9 cellular contexts compared by ENCODE assay signal in the genomic region with DNA sequence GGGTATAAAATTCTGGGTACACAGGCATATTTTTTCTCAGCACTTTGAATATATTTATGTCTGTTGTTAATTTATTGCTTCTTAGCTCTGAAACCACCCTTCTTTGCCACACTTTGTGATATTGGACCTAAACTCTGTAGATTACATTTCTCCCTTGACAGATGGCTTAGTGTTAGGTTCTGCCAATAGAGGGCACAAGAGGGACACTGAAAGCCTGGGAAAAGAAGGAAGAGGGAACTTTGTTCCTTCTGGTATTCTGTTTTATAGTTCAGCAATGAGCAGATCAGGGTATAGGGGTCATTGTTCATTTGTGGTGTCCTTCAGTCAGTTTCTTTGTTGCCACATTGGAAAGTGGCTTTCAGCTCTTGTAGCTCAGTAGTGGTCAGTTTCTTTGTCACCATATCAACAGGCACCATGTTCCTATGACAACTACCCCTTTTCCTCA.
A peak's percentile ranks its signal among the peaks of the same experiment; 100 is the strongest.
DNase-seq lines count a peak whose midpoint lies in the region; ATAC-seq and TF ChIP-seq lines count a peak whose summit lies in the region.
"Had no signal": no experiment of that assay in that cellular context is flagged by ENCODE, and none has a peak within 500 bp of the region (broad histone marks: within the 10 kb centered on the region; RNA-seq: fewer than 3 reads in every experiment).

No MANE protein-coding gene starts in this region.

- no peaks in the 10 kb centered on the region for H4K20me1 ChIP-seq in OCI-LY3 (ENCODE audit: insufficient read depth, low read length)

- no peak overlapping the region for H3K9ac ChIP-seq in OCI-LY3 (ENCODE audit: low read length)

- no peaks in the 10 kb centered on the region for H3K36me3 ChIP-seq in OCI-LY3 (replicated peaks; ENCODE audit: low read depth, low read length)

- TF ChIP-seq CTCF in OCI-LY3 (IDR thresholded peaks at IDR 0.05; ENCODE audit: low read depth, low read length): peak; percentile 60

- no peak overlapping the region for H3K4me2 ChIP-seq in OCI-LY3 (ENCODE audit: low read length)

- H2AFZ ChIP-seq in OCI-LY3 (ENCODE audit: low read depth, low read length): no peak overlapping the region

- no peak overlapping the region for H3K27ac ChIP-seq in OCI-LY3 (ENCODE audit: low read length)

- peak; percentile 1 to 26 for DNase-seq in AML-193 (lab: John Stamatoyannopoulos, UW)
- peak; percentile 29 for DNase-seq in HuH-7 (ENCODE audit: low spot score)
- DNase-seq in glomerular endothelial cell (ENCODE audit: extremely low read depth, low read depth, low spot score): peak; percentile 2
- DNase-seq in HCEC 1CT: no peak
- DNase-seq in midbrain (lab: John Stamatoyannopoulos, UW): no peak
- no peak for DNase-seq in NCI-H1092 treated with DMSO at 0.1 percent for 48 hours (lab: John Stamatoyannopoulos, UW)
- DNase-seq in sciatic nerve (ENCODE audit: low spot score): no peak
- DNase-seq: CD4-positive, alpha-beta T cell had no signal

- ATAC-seq in sciatic nerve: no peak

- intact Hi-C loops in sciatic nerve (cut with DNase I): no loop called here

- peaks cover 23% of the 10 kb centered on the region; the same call in 1 of the 2 replicates for H3K9me3 ChIP-seq in OCI-LY3 (ENCODE audit: insufficient read depth, low read length)

- H3K4me1 ChIP-seq in OCI-LY3 (ENCODE audit: low read length): peaks cover under 1% of the 10 kb centered on the region

- H3K4me3 ChIP-seq in OCI-LY3 (ENCODE audit: low read length): no peak overlapping the region

- peaks cover 5% of the 10 kb centered on the region; the same call in 1 of the 2 replicates for H3K27me3 ChIP-seq in OCI-LY3 (ENCODE audit: low read depth, low read length)

- no peaks in the 10 kb centered on the region for H3K79me2 ChIP-seq in OCI-LY3 (ENCODE audit: low read length)

Comparison
In these comparisons a context has a peak if more than half of its experiments do, and no peak if none do; other contexts are left out.
1. DNase-seq: peak in AML-193 (2 of 2), HuH-7 (single experiment) and glomerular endothelial cell (single experiment); none in HCEC 1CT (single experiment), midbrain (single experiment), NCI-H1092 treated with DMSO at 0.1 percent for 48 hours (single experiment) and sciatic nerve (single experiment).